In the genomic region with DNA sequence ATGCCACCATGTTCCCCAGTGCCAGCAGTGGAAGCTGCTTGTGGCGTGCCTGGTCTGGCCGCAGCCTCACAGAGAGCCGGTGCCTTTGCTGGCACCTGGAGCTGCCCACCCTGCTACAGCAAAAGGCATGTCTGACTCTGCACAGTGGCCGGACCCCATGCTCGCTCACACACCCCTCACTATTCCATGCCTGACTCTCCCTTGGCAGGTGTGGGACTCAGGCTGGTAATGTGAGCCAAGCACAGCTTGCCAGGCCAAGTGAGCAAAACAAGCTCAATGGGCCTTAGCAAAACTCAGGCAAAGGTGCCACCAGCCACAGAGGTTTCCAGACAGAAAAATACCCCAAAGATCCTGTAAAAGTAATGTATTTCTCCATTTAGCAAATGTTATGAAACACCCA, we compare ENCODE assay signal across 32 cellular contexts. TPM values are rescaled to one million over a fixed set of nuclear protein-coding genes. Genes with fewer than 3 reads are reported as not detected.
"Had no signal": no experiment of that assay in that cellular context is flagged by ENCODE, and none has a peak within 500 bp of the region (broad histone marks: within the 10 kb centered on the region; RNA-seq: fewer than 3 reads in every experiment).

No MANE protein-coding gene starts in this region.

- H3K27ac Mint-ChIP-seq: activated CD4-positive, alpha-beta T cell treated with anti-CD3 and anti-CD28 coated beads for 36 hours; activated CD4-positive, alpha-beta T cell treated with anti-CD3 and anti-CD28 coated beads, Interleukin-2, amount 10 ng/mL, durations not matched to agents 7 days and 5 days; activated CD8-positive, alpha-beta T cell treated with anti-CD3 and anti-CD28 coated beads, Interleukin-2, amount 10 ng/mL, durations not matched to agents 7 days and 5 days; activated naive CD4-positive, alpha-beta T cell treated with anti-CD3 and anti-CD28 coated beads, Interleukin-2, amount 50 U/mL, for 24 hours; activated naive CD8-positive, alpha-beta T cell treated with anti-CD3 and anti-CD28 coated beads, Interleukin-2, amount 10 ng/mL, durations not matched to agents 7 days and 5 days; activated T-cell treated with anti-CD3 and anti-CD28 coated beads, Interleukin-2, amount 50 U/mL, for 24 hours; activated T-helper 2 cell treated with anti-CD3 and anti-CD28 coated beads, Interferon-gamma antibody, Interleukin-2, Interleukin-4, amounts not matched to agents 10 μg/mL and 5 μg/mL and 100 μg/mL, durations not matched to agents 14 hours and 24 hours and 36 hours; brain; T-helper 1 cell treated with Interleukin-12 subunit alpha and Interleukin-12 subunit beta and Interleukin-4 antibody, amounts not matched to agents 30 μg/mL and 1 μg/mL, for 36 hours; T-helper 2 cell treated with Interferon-gamma antibody and Interleukin-4, amounts not matched to agents 5 μg/mL and 100 μg/mL, for 36 hours had no signal

- H3K4me1 Mint-ChIP-seq: activated CD4-positive, alpha-beta T cell treated with anti-CD3 and anti-CD28 coated beads for 36 hours; activated CD4-positive, alpha-beta T cell treated with anti-CD3 and anti-CD28 coated beads, Interleukin-2, amount 10 ng/mL, durations not matched to agents 7 days and 5 days; activated naive CD4-positive, alpha-beta T cell treated with anti-CD3 and anti-CD28 coated beads, Interleukin-2, amount 50 U/mL, for 24 hours; activated naive CD8-positive, alpha-beta T cell treated with anti-CD3 and anti-CD28 coated beads, Interleukin-2, amount 10 ng/mL, durations not matched to agents 7 days and 5 days; brain had no signal

- ATAC-seq: activated CD4-positive, alpha-beta T cell treated with anti-CD3 and anti-CD28 coated beads for 36 hours; activated CD4-positive, CD25-positive, alpha-beta regulatory T cell treated with anti-CD3 and anti-CD28 coated beads, Interleukin-2, amount 50 U/mL, for 24 hours; activated CD8-positive, alpha-beta T cell treated with anti-CD3 and anti-CD28 coated beads, Interleukin-2, amount 10 ng/mL, durations not matched to agents 7 days and 5 days; K562; Panc1 had no signal

- H3K9me3 Mint-ChIP-seq: activated CD4-positive, alpha-beta T cell treated with anti-CD3 and anti-CD28 coated beads, Interleukin-2, amount 10 ng/mL, durations not matched to agents 7 days and 5 days; activated naive CD4-positive, alpha-beta T cell treated with anti-CD3 and anti-CD28 coated beads, Interleukin-2, amount 50 U/mL, for 24 hours; activated naive CD8-positive, alpha-beta T cell treated with anti-CD3 and anti-CD28 coated beads, Interleukin-2, amount 10 ng/mL, durations not matched to agents 7 days and 5 days; T-helper 1 cell treated with Interleukin-12 subunit alpha and Interleukin-12 subunit beta and Interleukin-4 antibody, amounts not matched to agents 30 μg/mL and 1 μg/mL, for 36 hours; T-helper 2 cell treated with Interferon-gamma antibody and Interleukin-4, amounts not matched to agents 5 μg/mL and 100 μg/mL, for 36 hours had no signal

- H3K4me1 ChIP-seq: adrenal gland, SJSA1 had no signal

- H3K4me3 ChIP-seq: adrenal gland, K562, SJSA1 had no signal

- H3K36me3 ChIP-seq: adrenal gland, SJSA1 had no signal

- H3K36me3 Mint-ChIP-seq: activated naive CD4-positive, alpha-beta T cell treated with anti-CD3 and anti-CD28 coated beads, Interleukin-2, amount 50 U/mL, for 24 hours; brain had no signal

- H3K4me3 Mint-ChIP-seq: activated CD4-positive, alpha-beta T cell treated with anti-CD3 and anti-CD28 coated beads for 36 hours; activated CD4-positive, alpha-beta T cell treated with anti-CD3 and anti-CD28 coated beads, Interleukin-2, amount 10 ng/mL, durations not matched to agents 7 days and 5 days; activated CD8-positive, alpha-beta T cell treated with anti-CD3 and anti-CD28 coated beads, Interleukin-2, amount 10 ng/mL, durations not matched to agents 7 days and 5 days; activated naive CD4-positive, alpha-beta T cell treated with anti-CD3 and anti-CD28 coated beads, Interleukin-2, amount 50 U/mL, for 24 hours; activated naive CD8-positive, alpha-beta T cell treated with anti-CD3 and anti-CD28 coated beads, Interleukin-2, amount 10 ng/mL, durations not matched to agents 7 days and 5 days; activated T-cell treated with anti-CD3 and anti-CD28 coated beads, Interleukin-2, amount 50 U/mL, for 24 hours; brain; T-helper 1 cell treated with Interleukin-12 subunit alpha and Interleukin-12 subunit beta and Interleukin-4 antibody, amounts not matched to agents 30 μg/mL and 1 μg/mL, for 36 hours; T-helper 2 cell treated with Interferon-gamma antibody and Interleukin-4, amounts not matched to agents 5 μg/mL and 100 μg/mL, for 36 hours had no signal

- H3K9me3 ChIP-seq: adrenal gland, SJSA1, SK-N-SH had no signal

- DNase-seq: activated CD4-positive, alpha-beta T cell treated with anti-CD3 and anti-CD28 coated beads for 36 hours; activated CD4-positive, alpha-beta T cell treated with anti-CD3 and anti-CD28 coated beads, Interleukin-2, amount 10 ng/mL, durations not matched to agents 7 days and 5 days; activated CD4-positive, alpha-beta T cell treated with anti-CD3 and anti-CD28 coated beads, Interleukin-2, amount 50 U/mL, for 48 hours; activated CD8-positive, alpha-beta T cell treated with anti-CD3 and anti-CD28 coated beads, Interleukin-2, amount 10 ng/mL, durations not matched to agents 7 days and 5 days; activated gamma-delta T cell; activated naive CD4-positive, alpha-beta T cell treated with Interleukin-2 at 50 U/mL for 16 hours; activated naive CD8-positive, alpha-beta T cell treated with anti-CD3 and anti-CD28 coated beads, Interleukin-2, amount 10 ng/mL, durations not matched to agents 7 days and 5 days; activated T-cell treated with anti-CD3 and anti-CD28 coated beads, Interleukin-2, amount 50 U/mL, for 24 hours; adrenal gland; cerebellar nuclear complex; NCI-H1105; NCI-H1417 treated with DMSO at 0.1 percent for 48 hours; NCI-H187 treated with DMSO at 0.1 percent for 48 hours; NCI-H2081; NCI-H2227 treated with DMSO at 0.1 percent for 48 hours; NCI-H446; NCI-H510A treated with DMSO at 0.1 percent for 48 hours; NCI-H526 treated with DMSO at 0.1 percent for 48 hours; NCI-H774; SHP77 treated with DMSO at 0.1 percent for 48 hours; SK-N-SH had no signal

- H3K27ac ChIP-seq: adrenal gland, SJSA1 had no signal

- H3K27me3 Mint-ChIP-seq: activated CD4-positive, alpha-beta T cell treated with anti-CD3 and anti-CD28 coated beads for 36 hours; activated naive CD4-positive, alpha-beta T cell treated with anti-CD3 and anti-CD28 coated beads, Interleukin-2, amount 50 U/mL, for 24 hours; activated T-cell treated with anti-CD3 and anti-CD28 coated beads, Interleukin-2, amount 50 U/mL, for 24 hours had no signal

- H3K27me3 ChIP-seq: adrenal gland, SJSA1 had no signal

RNA-seq across cellular contexts. Expression of gene GNA14, which starts 15.5 kb away (rescaled TPM):
- total RNA-seq: activated CD4-positive, alpha-beta T cell treated with anti-CD3 and anti-CD28 coated beads, Interleukin-2, amount 10 ng/mL, durations not matched to agents 7 days and 5 days; activated CD8-positive, alpha-beta T cell treated with anti-CD3 and anti-CD28 coated beads, Interleukin-2, amount 10 ng/mL, durations not matched to agents 7 days and 5 days; activated naive CD8-positive, alpha-beta T cell treated with anti-CD3 and anti-CD28 coated beads, Interleukin-2, amount 10 ng/mL, durations not matched to agents 7 days and 5 days; bronchial epithelial cell; MCF 10A had no signal
